8 cellular contexts compared by ENCODE assay signal in genomic region chr1:247104965-247105364, GRCh38. TPM values are rescaled to one million over a fixed set of nuclear protein-coding genes. Genes with fewer than 3 reads are reported as not detected.
DNase-seq lines count a peak whose midpoint lies in the region; ATAC-seq and TF ChIP-seq lines count a peak whose summit lies in the region.

No MANE protein-coding gene starts in this region.

- H3K9ac ChIP-seq in neural progenitor cell: no peak overlapping the region

- peaks cover 4 to 25% (median 10%) of the 10 kb centered on the region in 4 donors for H3K4me1 Mint-ChIP-seq in CD4-positive, CD25-positive, alpha-beta regulatory T cell
- H3K4me1 Mint-ChIP-seq in chondrocyte (ENCODE audit: low read depth) (peaks cover 18% of the 10 kb centered on the region), neural progenitor cell (peaks cover 7% of the 10 kb centered on the region)

- peaks cover 28% of the 10 kb centered on the region for H3K36me3 Mint-ChIP-seq in CD4-positive, CD25-positive, alpha-beta regulatory T cell
- H3K36me3 Mint-ChIP-seq in chondrocyte (ENCODE audit: low read depth) (peaks cover 30% of the 10 kb centered on the region), neural progenitor cell (peaks cover 39% of the 10 kb centered on the region)

- no peak for ATAC-seq in CD4-positive, CD25-positive, alpha-beta regulatory T cell (ENCODE audit: low read depth in 2 of 2)

- peak overlapping the region; percentile 0 for H2AFZ ChIP-seq in neural progenitor cell (replicated peaks)

- peaks cover 28% of the 10 kb centered on the region for H3K36me3 ChIP-seq in CD4-positive, CD25-positive, alpha-beta regulatory T cell (ENCODE audit: control insufficient read depth, insufficient read depth, low read length)
- peaks cover 28% of the 10 kb centered on the region for H3K36me3 ChIP-seq in neural progenitor cell

- CTCF ChIA-PET in HEK293T (lab: Yijun Ruan, JAX): no interaction called here

- TF ChIP-seq CTCF in chondrocyte (IDR thresholded peaks at IDR 0.05): no peak
- TF ChIP-seq CTCF in neural progenitor cell (IDR thresholded peaks at IDR 0.05): no peak
- TF ChIP-seq CTCF in GM13977 (IDR thresholded peaks at IDR 0.05; ENCODE audit: extremely low read depth, insufficient read depth, missing control alignments): no peak

- peaks cover 30 to 35% of the 10 kb centered on the region in 2 experiments for H3K9me3 ChIP-seq in CD4-positive, CD25-positive, alpha-beta regulatory T cell (ENCODE audit: control insufficient read depth in 2 of 2, low read length in 2 of 2)
- H3K9me3 ChIP-seq in neural progenitor cell (ENCODE audit: low read depth): peaks cover 9% of the 10 kb centered on the region

- peaks cover 10% of the 10 kb centered on the region for H3K4me1 ChIP-seq in CD4-positive, CD25-positive, alpha-beta regulatory T cell (ENCODE audit: control insufficient read depth, insufficient read depth, low read length, poor library complexity, severe bottlenecking)
- H3K4me1 ChIP-seq in neural progenitor cell: no peaks in the 10 kb centered on the region

- H3K79me2 ChIP-seq in neural progenitor cell (ENCODE audit: low read depth): peaks cover 39% of the 10 kb centered on the region

- peak overlapping the region; percentile 14 for H3K4me2 ChIP-seq in neural progenitor cell

- H3K9me3 Mint-ChIP-seq in CD4-positive, CD25-positive, alpha-beta regulatory T cell: peaks cover 2 to 32% (median 20%) of the 10 kb centered on the region in 7 donors
- H3K9me3 Mint-ChIP-seq in chondrocyte (ENCODE audit: low read depth) (peaks cover 21% of the 10 kb centered on the region), neural progenitor cell (peaks cover 44% of the 10 kb centered on the region)

- H3K4me3 ChIP-seq in CD4-positive, CD25-positive, alpha-beta regulatory T cell (ENCODE audit: low read depth, low read length): peak overlapping the region; percentile 89
- H3K4me3 ChIP-seq in Jurkat, Clone E6-1 (ENCODE audit: low read length): peak overlapping the region; percentile 74
- H3K4me3 ChIP-seq in neural progenitor cell: no peak overlapping the region

- peaks cover 4% of the 10 kb centered on the region for H3F3A ChIP-seq in neural progenitor cell (ENCODE audit: low read depth)

- peak overlapping the region in 3 of 4 donors; percentile 92 to 98 (median 93) for H3K4me3 Mint-ChIP-seq in CD4-positive, CD25-positive, alpha-beta regulatory T cell
- H3K4me3 Mint-ChIP-seq in chondrocyte (ENCODE audit: unreplicated experiment) (no peak overlapping the region), neural progenitor cell (peak overlapping the region; percentile 75)

- peaks cover 24% of the 10 kb centered on the region for H3K27me3 Mint-ChIP-seq in CD4-positive, CD25-positive, alpha-beta regulatory T cell
- H3K27me3 Mint-ChIP-seq in chondrocyte (ENCODE audit: low read depth): no peaks in the 10 kb centered on the region
- H3K27me3 Mint-ChIP-seq in neural progenitor cell (ENCODE audit: insufficient read depth, low read depth): peaks cover 16% of the 10 kb centered on the region

- in situ Hi-C loops in GM13977 (cut with MboI; ENCODE audit: low pct_unique_long_range_greater_than_20kb, low sequenced_read_pairs, unreplicated experiment): no loop called here

- no peak overlapping the region for H3K27ac Mint-ChIP-seq in CD4-positive, CD25-positive, alpha-beta regulatory T cell
- peak overlapping the region; percentile 49 for H3K27ac Mint-ChIP-seq in chondrocyte (ENCODE audit: unreplicated experiment)
- H3K27ac Mint-ChIP-seq in neural progenitor cell: peak overlapping the region; percentile 30

- no peak overlapping the region for H3K27ac ChIP-seq in CD4-positive, CD25-positive, alpha-beta regulatory T cell (ENCODE audit: insufficient read depth, low read length, poor library complexity, severe bottlenecking)
- H3K27ac ChIP-seq in neural progenitor cell: no peak overlapping the region

- DNase-seq in CD4-positive, CD25-positive, alpha-beta regulatory T cell: no peak
- no peak for DNase-seq in Jurkat, Clone E6-1 (ENCODE audit: low read depth, low spot score)
- DNase-seq in chondrocyte (ENCODE audit: low spot score) (no peak), neural progenitor cell (ENCODE audit: low spot score) (no peak), NCI-H187 (lab: John Stamatoyannopoulos, UW) (no peak), HEK293T (ENCODE audit: extremely low spot score) (no peak), GM13977 (ENCODE audit: low spot score) (no peak), superior temporal gyrus (ENCODE audit: extremely low spot score) (no peak)

- POLR2A ChIA-PET in HEK293T (lab: Yijun Ruan, JAX): no interaction called here

- peaks cover 9% of the 10 kb centered on the region for H4K20me1 ChIP-seq in neural progenitor cell (ENCODE audit: low read depth)

- H3K27me3 ChIP-seq in CD4-positive, CD25-positive, alpha-beta regulatory T cell (ENCODE audit: control insufficient read depth, insufficient read depth, low read length): peaks cover 12% of the 10 kb centered on the region
- peaks cover 13% of the 10 kb centered on the region for H3K27me3 ChIP-seq in neural progenitor cell

TF ChIP-seq in HEK293T, 16 proteins besides CTCF, POLR2A, EP300 and RAD21:
- TF ChIP-seq TARDBP (IDR thresholded peaks at IDR 0.05): no peak
- no peak for TF ChIP-seq LEF1 (IDR thresholded peaks at IDR 0.05; ENCODE audit: borderline replicate concordance)
- no peak for TF ChIP-seq ELF4 (IDR thresholded peaks at IDR 0.05)
- no peak for TF ChIP-seq FOXM1 (IDR thresholded peaks at IDR 0.05; ENCODE audit: borderline replicate concordance)
- TF ChIP-seq BHLHE40 (IDR thresholded peaks at IDR 0.05; ENCODE audit: borderline replicate concordance): no peak
- no peak for TF ChIP-seq ZNF384 (IDR thresholded peaks at IDR 0.05)
- TF ChIP-seq FOXK2 (IDR thresholded peaks at IDR 0.05): no peak
- no peak for TF ChIP-seq HDGF (IDR thresholded peaks at IDR 0.05; ENCODE audit: borderline replicate concordance)
- TF ChIP-seq CTBP1 (IDR thresholded peaks at IDR 0.05; ENCODE audit: borderline replicate concordance): no peak
- no peak for TF ChIP-seq FOXA1 (IDR thresholded peaks at IDR 0.05)
- no peak for TF ChIP-seq L3MBTL2 (conservative IDR thresholded peaks at IDR 0.05)
- TF ChIP-seq PKNOX1 (IDR thresholded peaks at IDR 0.05): no peak
- TF ChIP-seq ARNT (IDR thresholded peaks at IDR 0.05): no peak
- TF ChIP-seq SP1 (IDR thresholded peaks at IDR 0.05): no peak

RNA-seq across cellular contexts. Expression of gene ZNF669, which starts 0.8 kb away (rescaled TPM):
- total RNA-seq in CD4-positive, CD25-positive, alpha-beta regulatory T cell: 15.7 TPM
- 10 to 100 TPM; 10.1 to 24.9 (median 14.8) TPM for polyA plus RNA-seq in CD4-positive, CD25-positive, alpha-beta regulatory T cell
- 6.4 TPM for polyA plus RNA-seq in Jurkat, Clone E6-1 (2012; ENCODE audit: insufficient read depth, insufficient read length)
- total RNA-seq in chondrocyte (6.1 to 9.3 TPM (median 8.3 TPM) in 3 replicates), neural progenitor cell (ENCODE audit: low replicate concordance) (23.2 and 28.1 TPM in 2 replicates)

RNA-seq across cellular contexts. Expression of gene ZNF670, which starts 26.4 kb away (rescaled TPM):
- total RNA-seq in CD4-positive, CD25-positive, alpha-beta regulatory T cell: 0.37 TPM
- 1 to 10 TPM in 1 of 4 donors, under 1 TPM in 3; 0.54 to 1.4 (median 0.80) TPM for polyA plus RNA-seq in CD4-positive, CD25-positive, alpha-beta regulatory T cell
- polyA plus RNA-seq in Jurkat, Clone E6-1 (2012; ENCODE audit: insufficient read depth, insufficient read length): 5.7 TPM
- total RNA-seq in chondrocyte (2.3 to 3.6 TPM (median 2.7 TPM) in 3 replicates), neural progenitor cell (ENCODE audit: low replicate concordance) (22.1 and 38.4 TPM in 2 replicates)

Comparison
In these comparisons a context has a peak if more than half of its experiments do, and no peak if none do; other contexts are left out.
1. H3K27ac Mint-ChIP-seq: peak in chondrocyte (single experiment) and neural progenitor cell (single experiment); none in CD4-positive, CD25-positive, alpha-beta regulatory T cell (0 of 3).